Comparison of ENCODE assay signal across 20 cellular contexts in genomic region chr19:3100747-3101730, GRCh38. TPM values are rescaled to one million over a fixed set of nuclear protein-coding genes. Genes with fewer than 3 reads are reported as not detected.
"Had no signal": no experiment of that assay in that cellular context is flagged by ENCODE, and none has a peak within 500 bp of the region (broad histone marks: within the 10 kb centered on the region; RNA-seq: fewer than 3 reads in every experiment).

No MANE protein-coding gene starts in this region.

- H3K36me3 ChIP-seq: pancreas had no signal

- H3K27ac ChIP-seq: epithelial cell of prostate, pancreas, testis had no signal

- H3K27me3 ChIP-seq: pancreas, testis had no signal

- H3K9me3 Mint-ChIP-seq: activated CD4-positive, alpha-beta memory T cell treated with anti-CD3 and anti-CD28 coated beads, Interleukin-2, amount 10 ng/mL, durations not matched to agents 7 days and 5 days; activated naive CD8-positive, alpha-beta T cell treated with anti-CD3 and anti-CD28 coated beads, Interleukin-2, amount 10 ng/mL, durations not matched to agents 7 days and 5 days; natural killer cell; stimulated activated naive CD8-positive, alpha-beta T cell treated with anti-CD3 and anti-CD28 coated beads, Interleukin-15, amount 100 ng/mL, for 72 hours had no signal

- H3K36me3 Mint-ChIP-seq: activated naive CD8-positive, alpha-beta T cell treated with anti-CD3 and anti-CD28 coated beads, Interleukin-2, amount 10 ng/mL, durations not matched to agents 7 days and 5 days; natural killer cell had no signal

- H3K27me3 Mint-ChIP-seq: activated CD4-positive, alpha-beta T cell treated with anti-CD3 and anti-CD28 coated beads for 36 hours had no signal

- H3K9me3 ChIP-seq: pancreas, testis had no signal

- H3K4me3 ChIP-seq: pancreas, skin epidermis, testis had no signal

- FAIRE-seq: bronchial epithelial cell, pancreas, urothelium cell line had no signal

- ATAC-seq: activated CD4-positive, alpha-beta T cell treated with anti-CD3 and anti-CD28 coated beads for 36 hours; natural killer cell; pancreas; stimulated activated naive CD8-positive, alpha-beta T cell treated with anti-CD3 and anti-CD28 coated beads, Interleukin-15, amount 100 ng/mL, for 72 hours had no signal

- DNase-seq: activated CD4-positive, alpha-beta memory T cell treated with anti-CD3 and anti-CD28 coated beads, Interleukin-2, amount 10 ng/mL, durations not matched to agents 7 days and 5 days; activated CD4-positive, alpha-beta T cell treated with anti-CD3 and anti-CD28 coated beads for 36 hours; activated gamma-delta T cell treated with Interleukin-2 at 50 U/mL for 16 hours; activated naive CD8-positive, alpha-beta T cell treated with anti-CD3 and anti-CD28 coated beads, Interleukin-2, amount 10 ng/mL, durations not matched to agents 7 days and 5 days; activated T-cell treated with anti-CD3 and anti-CD28 coated beads, Interleukin-2, amount 50 U/mL, for 48 hours; anterior cingulate cortex; cortex of kidney; effector memory CD4-positive, alpha-beta T cell; hypothalamus; natural killer cell; stimulated activated CD4-positive, alpha-beta T cell treated with anti-CD3 and anti-CD28 coated beads, Interleukin-4, amount 100 ng/mL, for 4 hours; stimulated activated naive CD8-positive, alpha-beta T cell treated with anti-CD3 and anti-CD28 coated beads, Interleukin-15, amount 100 ng/mL, for 72 hours; T1000; testis had no signal

- H3K4me3 Mint-ChIP-seq: activated CD4-positive, alpha-beta memory T cell treated with anti-CD3 and anti-CD28 coated beads, Interleukin-2, amount 10 ng/mL, durations not matched to agents 7 days and 5 days; activated CD4-positive, alpha-beta T cell treated with anti-CD3 and anti-CD28 coated beads for 36 hours; activated naive CD8-positive, alpha-beta T cell treated with anti-CD3 and anti-CD28 coated beads, Interleukin-2, amount 10 ng/mL, durations not matched to agents 7 days and 5 days; natural killer cell; stimulated activated naive CD8-positive, alpha-beta T cell treated with anti-CD3 and anti-CD28 coated beads, Interleukin-15, amount 100 ng/mL, for 72 hours had no signal

- H3K27ac Mint-ChIP-seq: activated CD4-positive, alpha-beta memory T cell treated with anti-CD3 and anti-CD28 coated beads, Interleukin-2, amount 10 ng/mL, durations not matched to agents 7 days and 5 days; activated CD4-positive, alpha-beta T cell treated with anti-CD3 and anti-CD28 coated beads for 36 hours; activated naive CD8-positive, alpha-beta T cell treated with anti-CD3 and anti-CD28 coated beads, Interleukin-2, amount 10 ng/mL, durations not matched to agents 7 days and 5 days; natural killer cell; stimulated activated naive CD8-positive, alpha-beta T cell treated with anti-CD3 and anti-CD28 coated beads, Interleukin-15, amount 100 ng/mL, for 72 hours had no signal

RNA-seq across cellular contexts. Expression of gene GNA15, which starts 34.8 kb away (rescaled TPM):
- total RNA-seq: renal cortical epithelial cell had no signal
